8 cellular contexts compared by ENCODE assay signal in genomic region chr1:16677552-16678423, GRCh38. TPM values are rescaled to one million over a fixed set of nuclear protein-coding genes. Genes with fewer than 3 reads are reported as not detected.
DNase-seq lines count a peak whose midpoint lies in the region; ATAC-seq and TF ChIP-seq lines count a peak whose summit lies in the region.

No MANE protein-coding gene starts in this region.

- H3K9me3 ChIP-seq in heart right ventricle (no peaks in the 10 kb centered on the region), smooth muscle cell (replicated peaks; ENCODE audit: low read depth) (no peaks in the 10 kb centered on the region)

- no peak overlapping the region for H3K27ac ChIP-seq in heart right ventricle
- H3K27ac ChIP-seq in smooth muscle cell (ENCODE audit: low read depth), result no peak overlapping the region

- TF ChIP-seq POLR2A in NB4 (IDR thresholded peaks at IDR 0.05; ENCODE audit: extremely low read depth, insufficient read length), result no peak

- H3K9ac ChIP-seq in smooth muscle cell (ENCODE audit: low read depth), result no peak overlapping the region

- no peak for DNase-seq in Right ventricle myocardium superior
- DNase-seq in heart right ventricle, result no peak
- DNase-seq in NB4 (ENCODE audit: low read depth), result peak; percentile 89
- peak; percentile 62 for DNase-seq in activated T-cell treated with anti-CD3 and anti-CD28 coated beads for 48 hours (ENCODE audit: low read depth)
- peak in 27 of 42 donors; percentile 5 to 63 (median 40) for DNase-seq in head of caudate nucleus
- peak; percentile 75 for DNase-seq in stimulated activated CD4-positive, alpha-beta T cell treated with anti-CD3 and anti-CD28 coated beads, Interleukin-4, amount 100 ng/mL, for 24 hours
- no peak for DNase-seq in smooth muscle cell (lab: John Stamatoyannopoulos, UW; ENCODE audit: unreplicated experiment)

- ATAC-seq in Right ventricle myocardium superior (ENCODE audit: poor library complexity), result peak; percentile 34
- no peak for ATAC-seq in heart right ventricle
- ATAC-seq in GM21367 (IDR thresholded peaks at IDR 0.05; ENCODE audit: unreplicated experiment), result no peak

- H3K4me3 ChIP-seq in heart right ventricle (no peak overlapping the region), NB4 (ENCODE audit: low read depth, low read length) (no peak overlapping the region), smooth muscle cell (no peak overlapping the region)

- no peak overlapping the region for H2AFZ ChIP-seq in smooth muscle cell (ENCODE audit: low read depth)

- TF ChIP-seq CTCF in heart right ventricle (IDR thresholded peaks at IDR 0.05) (no peak), NB4 (IDR thresholded peaks at IDR 0.05; ENCODE audit: low read depth, low read length) (no peak), smooth muscle cell (IDR thresholded peaks at IDR 0.05; ENCODE audit: borderline replicate concordance, insufficient read depth, poor library complexity, severe bottlenecking) (no peak)

- H3K4me2 ChIP-seq in smooth muscle cell, result no peak overlapping the region

- no peaks in the 10 kb centered on the region for H3K36me3 ChIP-seq in heart right ventricle
- no peaks in the 10 kb centered on the region for H3K36me3 ChIP-seq in smooth muscle cell (ENCODE audit: low read depth)

- intact Hi-C loops in Right ventricle myocardium superior (cut with DNase I), result no loop called here
- intact Hi-C loops in heart right ventricle (cut with DNase I), result no loop called here
- intact Hi-C loops in head of caudate nucleus (cut with DNase I), result no loop called here

- peaks cover 0 to 27% (median 14%) of the 10 kb centered on the region in 7 donors for H3K27me3 ChIP-seq in heart right ventricle
- peaks cover 5% of the 10 kb centered on the region for H3K27me3 ChIP-seq in smooth muscle cell (ENCODE audit: low read depth)

- no peaks in the 10 kb centered on the region for H3K79me2 ChIP-seq in smooth muscle cell (ENCODE audit: low read depth)

- 69 to 71% methylated on average over 33 of the region's 33 CpGs for WGBS in heart right ventricle, 2 donors
- WGBS in smooth muscle cell (ENCODE audit: low lambda C conversion rate), result 81% methylated on average over 32 of the region's 33 CpGs

- H3K4me1 ChIP-seq in heart right ventricle, result peaks cover 0 to 15% (median 0%) of the 10 kb centered on the region in 9 donors
- H3K4me1 ChIP-seq in smooth muscle cell (ENCODE audit: low read depth), result no peaks in the 10 kb centered on the region

- no peaks in the 10 kb centered on the region for H4K20me1 ChIP-seq in smooth muscle cell (ENCODE audit: low read depth)

- no peaks in the 10 kb centered on the region for H3F3A ChIP-seq in smooth muscle cell (ENCODE audit: low read depth)

RNA-seq across cellular contexts. Expression of gene RNU1-3, which starts 11.0 kb away (rescaled TPM):
- total RNA-seq in Right ventricle myocardium superior (9,391 TPM), heart right ventricle (1,000 to 10,000 TPM in 8 of 10 donors, 100 to 1,000 TPM in 2; 635 to 5,242 (median 1,949) TPM), smooth muscle cell (under 0.01 TPM in 2 replicates)
- polyA plus RNA-seq in heart right ventricle (not detected), smooth muscle cell (4.2 and 6.4 TPM in 2 replicates)

Comparison
In these comparisons a context has a peak if more than half of its experiments do, and no peak if none do; other contexts are left out.
1. DNase-seq: peak in NB4 (single experiment), activated T-cell treated with anti-CD3 and anti-CD28 coated beads for 48 hours (single experiment), head of caudate nucleus (27 of 42) and stimulated activated CD4-positive, alpha-beta T cell treated with anti-CD3 and anti-CD28 coated beads, Interleukin-4, amount 100 ng/mL, for 24 hours (single experiment); none in Right ventricle myocardium superior (single experiment), heart right ventricle (0 of 2) and smooth muscle cell (single experiment).
2. RNA of gene RNU1-3, which starts 11.0 kb away (total RNA-seq): 9,391 TPM in Right ventricle myocardium superior (single experiment) and 635 to 5,242 TPM in heart right ventricle; under 0.01 TPM in smooth muscle cell; every median in the first group is over 100 times any median in the second.